Comparison of ENCODE assay signal across 29 cellular contexts in genomic region chr17:55215711-55216110, GRCh38. TPM values are rescaled to one million over a fixed set of nuclear protein-coding genes. Genes with fewer than 3 reads are reported as not detected.
"Had no signal": no experiment of that assay in that cellular context is flagged by ENCODE, and none has a peak within 500 bp of the region (broad histone marks: within the 10 kb centered on the region; RNA-seq: fewer than 3 reads in every experiment).

No MANE protein-coding gene starts in this region.

- ATAC-seq: foreskin keratinocyte; gastroesophageal sphincter; heart right ventricle; left cardiac atrium; mucosa of descending colon; natural killer cell treated with Interleukin-12 subunit alpha and Interleukin-12 subunit beta and Interleukin-15 and Interleukin-18, amount 100 ng/mL, for 72 hours; sciatic nerve; stimulated activated naive CD8-positive, alpha-beta T cell treated with anti-CD3 and anti-CD28 coated beads, Interleukin-15, amount 100 ng/mL, for 72 hours had no signal

- H3K4me3 ChIP-seq: coronary artery, esophagus muscularis mucosa, gastroesophageal sphincter, heart right ventricle, left ventricle myocardium inferior, mucosa of descending colon, smooth muscle cell, suprapubic skin, transverse colon had no signal

- H3K36me3 ChIP-seq: esophagus muscularis mucosa, gastroesophageal sphincter, heart right ventricle, left ventricle myocardium inferior, suprapubic skin, transverse colon had no signal

- H3K27ac ChIP-seq: coronary artery, esophagus muscularis mucosa, foreskin keratinocyte, gastroesophageal sphincter, heart right ventricle, left ventricle myocardium inferior, parathyroid adenoma, suprapubic skin, transverse colon had no signal

- H3K9me3 ChIP-seq: esophagus muscularis mucosa, gastroesophageal sphincter, heart right ventricle, left ventricle myocardium inferior, mucosa of descending colon, suprapubic skin, transverse colon had no signal

- DNase-seq: dermis blood vessel endothelial cell; effector memory CD4-positive, alpha-beta T cell; foreskin keratinocyte; glutamatergic neuron; heart right ventricle; hippocampal formation; left cardiac atrium; left ventricle myocardium inferior; mesenchymal stem cell; mucosa of descending colon; naive B cell; stimulated activated CD4-positive, alpha-beta T cell treated with anti-CD3 and anti-CD28 coated beads, Interleukin-12 subunit alpha, Interleukin-12 subunit beta, amount 100 ng/mL, for 4 hours; stimulated activated CD4-positive, alpha-beta T cell treated with anti-CD3 and anti-CD28 coated beads, Interleukin-1b, Interleukin-23, amount 100 ng/mL, for 48 hours; stimulated activated CD4-positive, alpha-beta T cell treated with anti-CD3 and anti-CD28 coated beads, Interleukin-4, amount 100 ng/mL, for 1 hour; stimulated activated CD8-positive, alpha-beta memory T cell treated with anti-CD3 and anti-CD28 coated beads, Interleukin-4, amount 100 ng/mL, for 48 hours; stimulated activated naive CD4-positive, alpha-beta T cell; stimulated activated naive CD8-positive, alpha-beta T cell treated with anti-CD3 and anti-CD28 coated beads, Interleukin-15, amount 100 ng/mL, for 72 hours; transverse colon had no signal

- H3K27me3 ChIP-seq: esophagus muscularis mucosa, gastroesophageal sphincter, heart right ventricle, suprapubic skin, transverse colon had no signal

- H3K4me1 ChIP-seq: esophagus muscularis mucosa, foreskin keratinocyte, gastroesophageal sphincter, heart right ventricle, left ventricle myocardium inferior, parathyroid adenoma, suprapubic skin, transverse colon had no signal

RNA-seq across cellular contexts. Expression of gene HLF, which starts 49.0 kb away (rescaled TPM):
- total RNA-seq: dermis blood vessel endothelial cell, endothelial cell of umbilical vein, lung microvascular endothelial cell, neural crest cell, smooth muscle cell had no signal
